In the genomic region with DNA sequence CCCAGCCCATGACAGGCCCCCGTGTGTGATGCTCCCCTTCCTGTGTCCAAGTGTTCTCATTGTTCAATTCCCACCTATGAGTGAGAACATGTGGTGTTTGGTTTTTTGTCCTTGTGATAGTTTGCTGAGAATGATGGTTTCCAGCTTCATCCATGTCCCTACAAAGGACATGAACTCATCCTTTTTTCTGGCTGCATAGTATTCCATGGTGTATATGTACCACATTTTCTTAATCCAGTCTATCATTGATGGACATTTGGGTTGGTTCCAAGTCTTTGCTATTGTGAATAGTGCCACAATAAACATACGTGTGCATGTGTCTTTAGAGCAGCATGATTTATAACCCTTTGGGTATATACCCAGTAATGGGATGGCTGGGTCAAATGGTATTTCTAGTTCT, we compare ENCODE assay signal across 5 cellular contexts. TPM values are rescaled to one million over a fixed set of nuclear protein-coding genes. Genes with fewer than 3 reads are reported as not detected.
"Had no signal": no experiment of that assay in that cellular context is flagged by ENCODE, and none has a peak within 500 bp of the region (broad histone marks: within the 10 kb centered on the region; RNA-seq: fewer than 3 reads in every experiment).

No MANE protein-coding gene starts in this region.

RNA-seq across cellular contexts. Expression of gene CD80, which starts 3.9 kb away (rescaled TPM):
- total RNA-seq: M059J, OCI-LY7, PC-3, SK-MEL-5 had no signal
- polyA plus RNA-seq: SK-N-SH had no signal

RNA-seq across cellular contexts. Expression of gene ADPRH, which starts 16.0 kb away (rescaled TPM):
- total RNA-seq: OCI-LY7 had no signal
- polyA plus RNA-seq: SK-N-SH had no signal

RNA-seq across cellular contexts. Expression of gene PLA1A, which starts 34.4 kb away (rescaled TPM):
- total RNA-seq: M059J, OCI-LY7 had no signal
- polyA plus RNA-seq: SK-N-SH had no signal
